Comparison of ENCODE assay signal across 8 cellular contexts in the genomic region with DNA sequence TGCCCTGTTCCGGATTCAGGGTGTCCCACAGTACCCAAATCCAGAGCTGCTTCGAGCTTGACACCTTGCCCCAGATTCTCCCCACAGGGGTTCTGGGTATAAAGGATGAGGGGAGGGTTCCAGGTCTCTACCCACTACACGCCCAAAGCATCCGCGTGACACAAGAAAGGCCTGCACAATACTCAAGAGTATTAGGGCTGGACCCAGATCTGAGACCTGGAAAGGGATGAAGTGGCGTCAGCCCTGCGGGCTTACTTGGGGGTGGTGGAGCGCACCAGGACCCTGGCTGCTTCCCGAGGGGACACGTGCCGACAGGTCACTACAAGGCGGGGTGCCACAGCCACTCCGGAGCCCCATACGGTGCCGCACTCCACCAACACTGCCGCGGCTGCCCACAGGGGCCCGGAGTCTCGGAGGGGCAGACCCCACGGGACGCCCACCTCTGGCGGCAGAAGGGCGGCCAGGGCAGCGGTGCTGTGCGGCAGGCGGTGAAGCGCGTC. TPM values are rescaled to one million over a fixed set of nuclear protein-coding genes. Genes with fewer than 3 reads are reported as not detected.
DNase-seq lines count a peak whose midpoint lies in the region; ATAC-seq, FAIRE-seq and TF ChIP-seq lines count a peak whose summit lies in the region.

No MANE protein-coding gene starts in this region.

- no peaks in the 10 kb centered on the region for H3K27me3 Mint-ChIP-seq in memory B cell

- H3K9me3 Mint-ChIP-seq in memory B cell: no peaks in the 10 kb centered on the region

- H3K36me3 ChIP-seq in cardiac muscle cell (no peaks in the 10 kb centered on the region), GM12878 (ENCODE audit: control insufficient read depth in 2 of 2, insufficient read depth in 2 of 2, low read length in 1 of 2) (peaks cover 0 to 1% of the 10 kb centered on the region in 2 experiments; a peak in 3 of 4 replicates), vagina (peaks cover 0 to 16% of the 10 kb centered on the region in 2 donors)

- DNase-seq in cardiac muscle cell (ENCODE audit: low read depth in 1 of 2, low spot score in 1 of 2) (peak in 1 of 2 donors; percentile 18), Right ventricle myocardium superior (no peak), GM12878 (ENCODE audit: low read depth, low spot score) (no peak), memory B cell (ENCODE audit: low spot score in 2 of 2) (no peak), vagina (ENCODE audit: extremely low spot score in 2 of 2) (no peak), ecto neural progenitor cell (ENCODE audit: low spot score) (no peak)

- WGBS in GM12878 (ENCODE audit: insufficient coverage, insufficient replicate concordance, low lambda C conversion rate, missing lambda C conversion rate): 1% methylated on average over 14 of the region's 28 CpGs

- in situ Hi-C loops in GM12878 (cut with MboI): no loop called here

- H2AFZ ChIP-seq in GM12878 (ENCODE audit: control insufficient read depth, low read depth, low read length): peak overlapping the region; percentile 85

- peaks cover 22% of the 10 kb centered on the region for H3K4me1 Mint-ChIP-seq in memory B cell

- H3K36me3 Mint-ChIP-seq in memory B cell: peaks cover 5% of the 10 kb centered on the region

- TF ChIP-seq RAD21 in GM12878 (IDR thresholded peaks at IDR 0.05; ENCODE audit: insufficient read depth, low read depth, low read length): no peak

- no peak for TF ChIP-seq CTCF in cardiac muscle cell (IDR thresholded peaks at IDR 0.05; ENCODE audit: low read depth, low read length)
- TF ChIP-seq CTCF in GM12878 (IDR thresholded peaks at IDR 0.05 in 2 of 3, conservative IDR thresholded peaks at IDR 0.05 in 1 of 3; ENCODE audit: control insufficient read depth in 2 of 3, extremely low read depth in 1 of 3, insufficient read depth in 1 of 3, low read depth in 3 of 3, low read length in 3 of 3): no peak
- TF ChIP-seq CTCF in vagina (IDR thresholded peaks at IDR 0.05): no peak

- RAD21 ChIA-PET in GM12878 (lab: Charles Lee; ENCODE audit: unreplicated experiment): interaction anchor here (1.5 to 3.3 kb wide), 6 partner anchors 16 to 187 kb away, joined by 3 to 28 read pairs (median 10); a partner anchor contains a TSS

- BruUV-seq in GM12878 (replicated peaks; lab: Mats Ljungman, UMichigan): no TSS peak

- no peak for ATAC-seq in Right ventricle myocardium superior (ENCODE audit: poor library complexity)
- ATAC-seq in HG03432 (IDR thresholded peaks at IDR 0.05; ENCODE audit: unreplicated experiment): peak; percentile 17
- no peak; the same call in 1 of the 3 replicates for ATAC-seq in GM12878
- ATAC-seq in memory B cell (ENCODE audit: low read depth): peak; percentile 6
- no peak for ATAC-seq in GM18873 (IDR thresholded peaks at IDR 0.05; ENCODE audit: low FRiP score, unreplicated experiment)

- no peak for FAIRE-seq in GM12878 (lab: Jason Lieb, UNC)

- no peaks in the 10 kb centered on the region; the same call in none of the 2 replicates for H4K20me1 ChIP-seq in GM12878 (ENCODE audit: control insufficient read depth, insufficient read depth)

- peak overlapping the region; percentile 88 for H3K27ac Mint-ChIP-seq in memory B cell

- POLR2A ChIA-PET in GM12878 (lab: Charles Lee): interaction anchor here (1.7 to 2.6 kb wide), 4 partner anchors 11 to 87 kb away, joined by 8 to 45 read pairs (median 10); a partner anchor contains a TSS

- H3K9me3 ChIP-seq in cardiac muscle cell (ENCODE audit: low read depth): no peaks in the 10 kb centered on the region
- H3K9me3 ChIP-seq in GM12878 (replicated peaks; ENCODE audit: control insufficient read depth, insufficient read depth, low read length): no peaks in the 10 kb centered on the region
- no peaks in the 10 kb centered on the region for H3K9me3 ChIP-seq in vagina

- intact Hi-C loops in Right ventricle myocardium superior (cut with DNase I): no loop called here
- intact Hi-C loops in GM12878 (cut with micrococcal nuclease; ENCODE audit: unreplicated experiment): loop anchor here (2.0 kb wide), 1 partner anchor 28 kb away; no protein-coding TSS in a partner anchor
- intact Hi-C loops in vagina (cut with DNase I): no loop called here

- peak overlapping the region; percentile 83 for H3K4me3 Mint-ChIP-seq in memory B cell

- H3K4me1 ChIP-seq in cardiac muscle cell (ENCODE audit: low read depth): peaks cover 5% of the 10 kb centered on the region
- H3K4me1 ChIP-seq in GM12878 (ENCODE audit: control insufficient read depth, insufficient read depth, low read length): peaks cover 3% of the 10 kb centered on the region; the same call in 1 of the 2 replicates
- H3K4me1 ChIP-seq in vagina: peaks cover 29% of the 10 kb centered on the region

- no peak for TF ChIP-seq EP300 in GM12878 (IDR thresholded peaks at IDR 0.05; ENCODE audit: borderline replicate concordance in 1 of 2, control insufficient read depth in 1 of 2, low read depth in 2 of 2, low read length in 2 of 2)

- peak overlapping the region; percentile 71 for H3K9ac ChIP-seq in GM12878 (ENCODE audit: control insufficient read depth, insufficient read depth, low read length)

- peaks cover 23% of the 10 kb centered on the region for H3K79me2 ChIP-seq in GM12878 (ENCODE audit: control insufficient read depth, insufficient read depth, low read length)

- peak overlapping the region; percentile 37 for H3K4me3 ChIP-seq in cardiac muscle cell
- H3K4me3 ChIP-seq in GM12878: peak overlapping the region; percentile 88
- H3K4me3 ChIP-seq in vagina: peak overlapping the region; percentile 76 to 89

- H3K27ac ChIP-seq in cardiac muscle cell (peak overlapping the region; percentile 87), GM12878 (ENCODE audit: control insufficient read depth, insufficient read depth) (peak overlapping the region; percentile 85), vagina (peak overlapping the region; percentile 94)

- TF ChIP-seq POLR2A in GM12878 (IDR thresholded peaks at IDR 0.05; ENCODE audit: low read depth, low read length) (no peak), vagina (IDR thresholded peaks at IDR 0.05) (no peak)

- SMC1A ChIA-PET in GM12878 (lab: Charles Lee; ENCODE audit: uncharacterized antibody, unreplicated experiment): interaction anchor here (1.2 to 3.6 kb wide), 14 partner anchors 8 to 209 kb away, joined by 4 to 42 read pairs (median 5); a partner anchor contains a TSS

- CTCF ChIA-PET in GM12878 (lab: Yijun Ruan, JAX): interaction anchor here (0.9 to 8.4 kb wide), 22 partner anchors 9 to 230 kb away, joined by 3 to 173 read pairs (median 8); a partner anchor contains a TSS

- peak overlapping the region; percentile 70 for H3K4me2 ChIP-seq in GM12878 (ENCODE audit: control insufficient read depth, insufficient read depth)

- H3K27me3 ChIP-seq in cardiac muscle cell: no peaks in the 10 kb centered on the region
- no peaks in the 10 kb centered on the region for H3K27me3 ChIP-seq in GM12878 (replicated peaks in 1 of 2; ENCODE audit: control insufficient read depth in 2 of 2, insufficient read depth in 2 of 2, low read length in 1 of 2)
- H3K27me3 ChIP-seq in vagina: no peaks in the 10 kb centered on the region

RNA-seq across cellular contexts. Expression of a gene that starts 1.3 kb away (rescaled TPM):
- total RNA-seq in cardiac muscle cell (16.6 and 28.8 TPM in 2 replicates), Right ventricle myocardium superior (5.9 TPM), GM12878 (2014; rRNA removed) (18.9 and 19.4 TPM in 2 replicates), GM12878 (2014; rRNA removed; fragmentation: Illumina TruSeq; extraction: Trizol) (8.1 and 8.7 TPM in 2 replicates), GM12878 (2021) (20.0 and 21.4 TPM in 2 replicates), vagina (15.7 TPM)
- polyA plus RNA-seq in cardiac muscle cell (19.0 and 20.4 TPM in 2 replicates), GM12878 (2011; rRNA removed) (3.5 and 5.6 TPM in 2 replicates), GM12878 (2014; fragmentation: Illumina TruSeq; extraction: Trizol) (4.7 and 8.6 TPM in 2 replicates), GM12878 (2014; fragmentation: Nextera tagmentation; extraction: Ambion mirVana) (1 to 10 TPM; 1.9 to 4.5 TPM), GM12878 (2014; rRNA removed) (16.7 and 17.4 TPM in 2 replicates), GM12878 (2016; fragmentation: Nextera tagmentation; extraction: Ambion mirVana) (10 to 100 TPM; 15.2 to 18.8 TPM)
- total RNA-seq in GM12878 (2013; cell fraction: nucleolus; rRNA removed): 14.2 and 15.7 TPM in 2 replicates
- 5.0 TPM for polyA plus RNA-seq in GM12878 (2011; ENCODE audit: low read depth)
- polyA plus RNA-seq in GM12878 (2011; cell fraction: cytosol; rRNA removed): 6.1 and 8.6 TPM in 2 replicates
- polyA plus RNA-seq in GM12878 (2011; cell fraction: nucleus; rRNA removed): 40.7 and 42.7 TPM in 2 replicates
- 7.3 and 9.9 TPM in 2 replicates for polyA plus RNA-seq in GM12878 (2012)
- 4.2 and 6.1 TPM in 2 replicates for polyA minus RNA-seq in GM12878 (2011; rRNA and poly(A)+ RNA removed)
- polyA minus RNA-seq in GM12878 (2011; cell fraction: cytosol; rRNA and poly(A)+ RNA removed): 2.7 and 2.9 TPM in 2 replicates
- polyA minus RNA-seq in GM12878 (2011; cell fraction: nucleus; rRNA and poly(A)+ RNA removed): 8.0 and 12.7 TPM in 2 replicates

RNA-seq across cellular contexts. Expression of a gene that starts 12.6 kb away (rescaled TPM):
- total RNA-seq in cardiac muscle cell (4.9 and 5.4 TPM in 2 replicates), Right ventricle myocardium superior (20.2 TPM), GM12878 (2014; rRNA removed) (13.7 and 14.6 TPM in 2 replicates), GM12878 (2014; rRNA removed; fragmentation: Illumina TruSeq; extraction: Trizol) (12.1 and 12.6 TPM in 2 replicates), GM12878 (2021) (20.4 and 20.5 TPM in 2 replicates), vagina (10.6 TPM)
- polyA plus RNA-seq in cardiac muscle cell (6.6 and 9.3 TPM in 2 replicates), GM12878 (2011; rRNA removed) (11.7 and 17.5 TPM in 2 replicates), GM12878 (2014; fragmentation: Illumina TruSeq; extraction: Trizol) (5.7 and 12.2 TPM in 2 replicates), GM12878 (2014; fragmentation: Nextera tagmentation; extraction: Ambion mirVana) (1 to 10 TPM; 4.5 to 8.0 TPM), GM12878 (2014; rRNA removed) (20.3 and 24.5 TPM in 2 replicates), GM12878 (2016; fragmentation: Nextera tagmentation; extraction: Ambion mirVana) (10 to 100 TPM; 26.8 to 30.8 TPM)
- total RNA-seq in GM12878 (2013; cell fraction: nucleolus; rRNA removed): 10.6 and 10.7 TPM in 2 replicates
- polyA plus RNA-seq in GM12878 (2011; ENCODE audit: low read depth): 6.9 TPM
- polyA plus RNA-seq in GM12878 (2011; cell fraction: cytosol; rRNA removed): 22.9 and 28.1 TPM in 2 replicates
- polyA plus RNA-seq in GM12878 (2011; cell fraction: nucleus; rRNA removed): 16.8 and 18.6 TPM in 2 replicates
- polyA plus RNA-seq in GM12878 (2012): 13.4 and 14.1 TPM in 2 replicates
- polyA minus RNA-seq in GM12878 (2011; rRNA and poly(A)+ RNA removed): 10.3 and 17.0 TPM in 2 replicates
- 5.7 and 10.8 TPM in 2 replicates for polyA minus RNA-seq in GM12878 (2011; cell fraction: cytosol; rRNA and poly(A)+ RNA removed)
- polyA minus RNA-seq in GM12878 (2011; cell fraction: nucleus; rRNA and poly(A)+ RNA removed): 4.4 and 7.7 TPM in 2 replicates

RNA-seq across cellular contexts. Expression of a gene that starts 25.1 kb away (rescaled TPM):
- total RNA-seq in cardiac muscle cell (63.6 and 70.3 TPM in 2 replicates), Right ventricle myocardium superior (72.7 TPM), GM12878 (2014; rRNA removed) (45.4 and 60.3 TPM in 2 replicates), GM12878 (2014; rRNA removed; fragmentation: Illumina TruSeq; extraction: Trizol) (52.7 and 54.7 TPM in 2 replicates), GM12878 (2021) (77.3 and 81.3 TPM in 2 replicates), vagina (57.9 TPM)
- polyA plus RNA-seq in cardiac muscle cell (77.8 and 86.0 TPM in 2 replicates), GM12878 (2011; rRNA removed) (85.0 and 101 TPM in 2 replicates), GM12878 (2014; fragmentation: Illumina TruSeq; extraction: Trizol) (54.8 and 55.6 TPM in 2 replicates), GM12878 (2014; fragmentation: Nextera tagmentation; extraction: Ambion mirVana) (10 to 100 TPM; 69.4 to 81.1 TPM), GM12878 (2014; rRNA removed) (29.3 and 33.2 TPM in 2 replicates), GM12878 (2016; fragmentation: Nextera tagmentation; extraction: Ambion mirVana) (10 to 100 TPM; 58.0 to 62.2 TPM)
- total RNA-seq in GM12878 (2013; cell fraction: nucleolus; rRNA removed): 36.4 and 40.0 TPM in 2 replicates
- polyA plus RNA-seq in GM12878 (2011; ENCODE audit: low read depth): 31.2 TPM
- polyA plus RNA-seq in GM12878 (2011; cell fraction: cytosol; rRNA removed): 21.4 and 21.6 TPM in 2 replicates
- polyA plus RNA-seq in GM12878 (2011; cell fraction: nucleus; rRNA removed): 17.8 and 20.3 TPM in 2 replicates
- 32.0 and 39.5 TPM in 2 replicates for polyA plus RNA-seq in GM12878 (2012)
- 40.6 and 76.1 TPM in 2 replicates for polyA minus RNA-seq in GM12878 (2011; rRNA and poly(A)+ RNA removed)
- polyA minus RNA-seq in GM12878 (2011; cell fraction: cytosol; rRNA and poly(A)+ RNA removed): 18.6 and 25.1 TPM in 2 replicates
- 10.0 and 14.1 TPM in 2 replicates for polyA minus RNA-seq in GM12878 (2011; cell fraction: nucleus; rRNA and poly(A)+ RNA removed)

Comparison
In these comparisons a context has a peak if more than half of its experiments do, and no peak if none do; other contexts are left out.
1. H3K4me3 ChIP-seq: peak in every context shown above with its lines; median percentile 88 in GM12878; 82 in vagina; 37 in cardiac muscle cell.
2. ATAC-seq: peak in HG03432 (single experiment) and memory B cell (single experiment); none in Right ventricle myocardium superior (single experiment), GM12878 (single experiment) and GM18873 (single experiment).
3. Peak in every context shown above with its lines, with median percentiles within 50 percentile points of each other: H3K27ac ChIP-seq.